In genomic region chr11:69644962-69645675, GRCh38 we compare ENCODE assay signal across 1 cellular context.
TF ChIP-seq lines count a peak whose summit lies in the region.

No MANE protein-coding gene starts in this region.

TF ChIP-seq in H1, 55 proteins besides CTCF, POLR2A, EP300 and RAD21:
- TF ChIP-seq KDM1A (IDR thresholded peaks at IDR 0.05; ENCODE audit: borderline replicate concordance, low read length) (no peak), TCF12 (IDR thresholded peaks at IDR 0.05; ENCODE audit: low read depth, low read length) (no peak), YY1 (IDR thresholded peaks at IDR 0.05; ENCODE audit: low read depth, low read length) (no peak), FOSL1 (IDR thresholded peaks at IDR 0.05; ENCODE audit: insufficient read depth, low read depth, low read length) (no peak), RBBP5 (IDR thresholded peaks at IDR 0.05; ENCODE audit: borderline replicate concordance, low read depth, low read length) (no peak)
